7 cellular contexts compared by ENCODE assay signal in the genomic region with DNA sequence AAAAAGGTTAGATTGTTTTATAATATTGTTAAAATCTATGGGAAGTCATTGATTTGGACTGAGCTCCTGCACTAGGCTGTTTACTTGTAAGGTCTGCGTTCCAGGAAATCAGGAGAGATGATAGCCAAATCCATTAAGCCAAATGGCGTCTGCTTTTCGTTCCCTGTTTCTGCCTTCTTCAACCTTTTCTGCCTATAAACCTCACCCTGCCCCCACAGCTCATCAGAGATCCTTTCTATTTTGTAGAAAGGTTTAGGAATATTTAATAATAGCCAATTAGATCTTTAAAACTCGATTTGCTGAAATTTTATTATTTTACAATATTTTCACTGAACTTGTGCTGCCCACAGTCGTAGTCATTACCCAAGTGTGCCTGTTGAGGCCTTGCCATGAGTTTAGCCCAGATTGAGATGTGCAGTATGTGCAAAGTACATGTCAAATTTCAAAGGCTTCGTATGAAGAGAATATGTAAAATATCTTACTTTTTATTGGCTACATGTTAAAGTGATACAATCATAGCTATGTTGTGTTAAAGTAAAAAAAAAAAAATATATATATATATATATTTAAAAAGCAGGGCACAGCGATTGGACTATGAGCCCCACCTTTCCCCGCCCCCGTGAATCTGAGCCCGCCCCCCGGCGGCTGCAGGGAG. TPM values are rescaled to one million over a fixed set of nuclear protein-coding genes. Genes with fewer than 3 reads are reported as not detected.
DNase-seq lines count a peak whose midpoint lies in the region; ATAC-seq, FAIRE-seq and TF ChIP-seq lines count a peak whose summit lies in the region.

No MANE protein-coding gene starts in this region.

- peak overlapping the region; percentile 68 for H3K9ac ChIP-seq in HepG2 (ENCODE audit: insufficient read depth, low read depth, low read length)

- peak; percentile 7 for ATAC-seq in GM18858 (IDR thresholded peaks at IDR 0.05; ENCODE audit: unreplicated experiment)
- peak; percentile 1 for ATAC-seq in HG02870 (IDR thresholded peaks at IDR 0.05; ENCODE audit: unreplicated experiment)
- peak; percentile 5; the same call in 2 of the 3 replicates for ATAC-seq in HepG2

- 2% methylated on average over 12 of the region's 12 CpGs for WGBS in HepG2 (ENCODE audit: low lambda C conversion rate)

- H3K9me3 ChIP-seq in SJSA1 (replicated peaks) (no peaks in the 10 kb centered on the region), HepG2 (ENCODE audit: low read length) (no peaks in the 10 kb centered on the region)

- POLR2A ChIA-PET in HepG2 (lab: Yijun Ruan, JAX): interaction anchor here (0.7 to 2.5 kb wide), 3 partner anchors 47 to 100 kb away, joined by 3 to 9 read pairs (median 3); a partner anchor contains a TSS

- H3K27me3 ChIP-seq in SJSA1 (replicated peaks): no peaks in the 10 kb centered on the region
- H3K27me3 ChIP-seq in HepG2 (ENCODE audit: control insufficient read depth in 1 of 2, insufficient read depth in 2 of 2, low read length in 2 of 2): no peaks in the 10 kb centered on the region; a peak in 1 of 5 replicates

- TF ChIP-seq CTCF in HepG2 (CRISPR knock-in tag; IDR thresholded peaks at IDR 0.05): 0 out of 2 replicates have a peak, but pooled peaks have one; percentile 0

- H3K4me1 ChIP-seq in SJSA1 (replicated peaks) (no peaks in the 10 kb centered on the region; the same call in 1 of the 2 replicates), HepG2 (ENCODE audit: insufficient read depth, low read length) (peaks cover 31% of the 10 kb centered on the region)

- H3K27ac ChIP-seq in SJSA1 (no peak overlapping the region), HepG2 (ENCODE audit: extremely low read length, insufficient read depth, low read length) (peak overlapping the region; percentile 88)

- TF ChIP-seq POLR2A in HepG2 (IDR thresholded peaks at IDR 0.05; ENCODE audit: insufficient read depth in 1 of 2, low read depth in 2 of 2, low read length in 2 of 2): peak in 1 of 2 experiments; percentile 36; a peak in 1 of 4 replicates

- DNase-seq in SJSA1 (ENCODE audit: low read depth in 1 of 2, low spot score in 2 of 2): no peak
- no peak for DNase-seq in HepG2 (ENCODE audit: low spot score)
- no peak for DNase-seq in occipital lobe (lab: John Stamatoyannopoulos, UW)
- DNase-seq in NCI-H2227 treated with DMSO at 0.1 percent for 48 hours (lab: John Stamatoyannopoulos, UW): no peak
- DNase-seq in NCI-H1417 treated with DMSO at 0.1 percent for 48 hours (lab: John Stamatoyannopoulos, UW): no peak

- H3K4me2 ChIP-seq in HepG2 (ENCODE audit: low read depth, low read length): peak overlapping the region; percentile 78

- TF ChIP-seq EP300 in HepG2 (IDR thresholded peaks at IDR 0.05; ENCODE audit: low read depth in 2 of 2, low read length in 2 of 2): no peak
- TF ChIP-seq EP300 in HepG2 (CRISPR knock-in tag; IDR thresholded peaks at IDR 0.05; ENCODE audit: borderline replicate concordance): no peak

- peaks cover 23% of the 10 kb centered on the region for H3K79me2 ChIP-seq in HepG2 (ENCODE audit: insufficient read depth, low read length)

- CTCF ChIA-PET in HepG2 (lab: Yijun Ruan, JAX; ENCODE audit: low intra/inter-chr PET ratio, low total read pairs): no interaction called here

- no peaks in the 10 kb centered on the region for H4K20me1 ChIP-seq in HepG2 (ENCODE audit: insufficient read depth, low read length)

- in situ Hi-C loops in HepG2 (cut with HindIII; ENCODE audit: extremely low pct_ligation_motif_present, low pct_unique_long_range_greater_than_20kb): no loop called here

- H2AFZ ChIP-seq in HepG2 (ENCODE audit: low read length): peak overlapping the region; percentile 98

- H3K4me3 ChIP-seq in SJSA1: peak overlapping the region; percentile 89; the same call in 1 of the 2 replicates
- peak overlapping the region; percentile 18 to 64 (median 61) for H3K4me3 ChIP-seq in HepG2 (replicated peaks in 1 of 3; ENCODE audit: insufficient read depth in 1 of 3, low read depth in 2 of 3, low read length in 3 of 3)

- TF ChIP-seq RAD21 in HepG2 (CRISPR knock-in tag; IDR thresholded peaks at IDR 0.05): no peak

- H3K36me3 ChIP-seq in SJSA1 (peaks cover 25% of the 10 kb centered on the region), HepG2 (replicated peaks in 1 of 2; ENCODE audit: control insufficient read depth in 1 of 2, insufficient read depth in 2 of 2, low read length in 2 of 2) (peaks cover 1 to 5% of the 10 kb centered on the region in 2 experiments; a peak in 1 of 5 replicates)

- intact Hi-C loops in HepG2 (cut with micrococcal nuclease; ENCODE audit: unreplicated experiment): loop anchor here (1.0 to 2.0 kb wide), 2 partner anchors 47 to 209 kb away; a partner anchor contains a TSS

- no peak for FAIRE-seq in HepG2 (lab: Jason Lieb, UNC)

- BruUV-seq in HepG2 (replicated peaks; lab: Mats Ljungman, UMichigan): no TSS peak

RNA-seq across cellular contexts. Expression of a gene that starts 0.4 kb away (rescaled TPM):
- 82.9 and 103 TPM in 2 replicates for total RNA-seq in SJSA1 (2014; rRNA removed; shearing (Covaris generic))
- 122 and 130 TPM in 2 replicates for total RNA-seq in HepG2 (2016; rRNA removed; fragmentation: Illumina TruSeq; extraction: Trizol)
- total RNA-seq in HepG2 (2016; cell fraction: cytosol; rRNA removed; fragmentation: Illumina TruSeq; extraction: Trizol; ENCODE audit: low read depth): 16.6 and 19.1 TPM in 2 replicates
- total RNA-seq in HepG2 (2016; cell fraction: insoluble cytoplasmic fraction; rRNA removed; fragmentation: Illumina TruSeq; extraction: Trizol): 120 and 124 TPM in 2 replicates
- total RNA-seq in HepG2 (2016; cell fraction: membrane; rRNA removed; fragmentation: Illumina TruSeq; extraction: Trizol): 40.8 and 44.8 TPM in 2 replicates
- total RNA-seq in HepG2 (2016; cell fraction: nucleus; rRNA removed; fragmentation: Illumina TruSeq; extraction: Trizol): 73.1 and 86.9 TPM in 2 replicates
- polyA plus RNA-seq in HepG2 (2011; rRNA removed): 26.2 and 28.6 TPM in 2 replicates
- 14.1 and 21.4 TPM in 2 replicates for polyA plus RNA-seq in HepG2 (2011; cell fraction: cytosol; rRNA removed)
- polyA plus RNA-seq in HepG2 (2011; cell fraction: nucleus; rRNA removed): 11.0 and 12.0 TPM in 2 replicates
- polyA plus RNA-seq in HepG2 (2012): 71.9 and 104 TPM in 2 replicates
- 7.5 and 8.6 TPM in 2 replicates for polyA plus RNA-seq in HepG2 (2016; cell fraction: cytosol; fragmentation: Illumina TruSeq; extraction: Trizol; ENCODE audit: low read depth)
- polyA plus RNA-seq in HepG2 (2016; cell fraction: insoluble cytoplasmic fraction; fragmentation: Illumina TruSeq; extraction: Trizol; ENCODE audit: low read depth): 97.9 and 98.9 TPM in 2 replicates
- polyA plus RNA-seq in HepG2 (2016; cell fraction: membrane; fragmentation: Illumina TruSeq; extraction: Trizol; ENCODE audit: low read depth): 17.7 and 22.8 TPM in 2 replicates
- polyA plus RNA-seq in HepG2 (2016; cell fraction: nucleus; fragmentation: Illumina TruSeq; extraction: Trizol; ENCODE audit: insufficient read depth, low read depth): 65.0 and 69.9 TPM in 2 replicates
- polyA minus RNA-seq in HepG2 (2011; rRNA and poly(A)+ RNA removed; ENCODE audit: low replicate concordance): 29.3 and 35.1 TPM in 2 replicates
- polyA minus RNA-seq in HepG2 (2011; cell fraction: cytosol; rRNA and poly(A)+ RNA removed): 32.2 and 35.2 TPM in 2 replicates
- 28.1 and 35.4 TPM in 2 replicates for polyA minus RNA-seq in HepG2 (2011; cell fraction: nucleus; rRNA and poly(A)+ RNA removed)
- 71.4 TPM for total RNA-seq in occipital lobe

RNA-seq across cellular contexts. Expression of a gene that starts 3.9 kb away (rescaled TPM):
- 36.9 and 37.2 TPM in 2 replicates for total RNA-seq in SJSA1 (2014; rRNA removed; shearing (Covaris generic))
- 43.9 and 68.2 TPM in 2 replicates for total RNA-seq in HepG2 (2016; rRNA removed; fragmentation: Illumina TruSeq; extraction: Trizol)
- 3.0 and 3.8 TPM in 2 replicates for total RNA-seq in HepG2 (2016; cell fraction: cytosol; rRNA removed; fragmentation: Illumina TruSeq; extraction: Trizol; ENCODE audit: low read depth)
- 47.2 and 72.9 TPM in 2 replicates for total RNA-seq in HepG2 (2016; cell fraction: insoluble cytoplasmic fraction; rRNA removed; fragmentation: Illumina TruSeq; extraction: Trizol)
- 9.4 and 9.7 TPM in 2 replicates for total RNA-seq in HepG2 (2016; cell fraction: membrane; rRNA removed; fragmentation: Illumina TruSeq; extraction: Trizol)
- 18.9 and 25.7 TPM in 2 replicates for total RNA-seq in HepG2 (2016; cell fraction: nucleus; rRNA removed; fragmentation: Illumina TruSeq; extraction: Trizol)
- polyA plus RNA-seq in HepG2 (2011; rRNA removed): 33.6 and 35.2 TPM in 2 replicates
- polyA plus RNA-seq in HepG2 (2011; cell fraction: cytosol; rRNA removed): 31.2 and 36.5 TPM in 2 replicates
- 18.6 and 24.9 TPM in 2 replicates for polyA plus RNA-seq in HepG2 (2011; cell fraction: nucleus; rRNA removed)
- polyA plus RNA-seq in HepG2 (2012): 30.1 and 35.4 TPM in 2 replicates
- 2.6 and 2.8 TPM in 2 replicates for polyA plus RNA-seq in HepG2 (2016; cell fraction: cytosol; fragmentation: Illumina TruSeq; extraction: Trizol; ENCODE audit: low read depth)
- polyA plus RNA-seq in HepG2 (2016; cell fraction: insoluble cytoplasmic fraction; fragmentation: Illumina TruSeq; extraction: Trizol; ENCODE audit: low read depth): 54.0 and 55.4 TPM in 2 replicates
- polyA plus RNA-seq in HepG2 (2016; cell fraction: membrane; fragmentation: Illumina TruSeq; extraction: Trizol; ENCODE audit: low read depth): 5.5 and 6.0 TPM in 2 replicates
- polyA plus RNA-seq in HepG2 (2016; cell fraction: nucleus; fragmentation: Illumina TruSeq; extraction: Trizol; ENCODE audit: insufficient read depth, low read depth): 25.9 and 26.4 TPM in 2 replicates
- polyA minus RNA-seq in HepG2 (2011; rRNA and poly(A)+ RNA removed; ENCODE audit: low replicate concordance): 46.2 and 61.6 TPM in 2 replicates
- polyA minus RNA-seq in HepG2 (2011; cell fraction: cytosol; rRNA and poly(A)+ RNA removed): 18.2 and 19.6 TPM in 2 replicates
- polyA minus RNA-seq in HepG2 (2011; cell fraction: nucleus; rRNA and poly(A)+ RNA removed): 27.4 and 37.3 TPM in 2 replicates
- total RNA-seq in occipital lobe: 23.2 TPM

RNA-seq across cellular contexts. Expression of a gene that starts 47.2 kb away (rescaled TPM):
- 46.5 and 54.5 TPM in 2 replicates for total RNA-seq in SJSA1 (2014; rRNA removed; shearing (Covaris generic))
- total RNA-seq in HepG2 (2016; rRNA removed; fragmentation: Illumina TruSeq; extraction: Trizol): 124 and 194 TPM in 2 replicates
- 16.7 and 18.1 TPM in 2 replicates for total RNA-seq in HepG2 (2016; cell fraction: cytosol; rRNA removed; fragmentation: Illumina TruSeq; extraction: Trizol; ENCODE audit: low read depth)
- total RNA-seq in HepG2 (2016; cell fraction: insoluble cytoplasmic fraction; rRNA removed; fragmentation: Illumina TruSeq; extraction: Trizol): 119 and 184 TPM in 2 replicates
- 23.3 and 32.3 TPM in 2 replicates for total RNA-seq in HepG2 (2016; cell fraction: membrane; rRNA removed; fragmentation: Illumina TruSeq; extraction: Trizol)
- 87.3 and 93.5 TPM in 2 replicates for total RNA-seq in HepG2 (2016; cell fraction: nucleus; rRNA removed; fragmentation: Illumina TruSeq; extraction: Trizol)
- 67.5 and 86.1 TPM in 2 replicates for polyA plus RNA-seq in HepG2 (2011; rRNA removed)
- polyA plus RNA-seq in HepG2 (2011; cell fraction: cytosol; rRNA removed): 20.0 and 26.9 TPM in 2 replicates
- 13.1 and 18.8 TPM in 2 replicates for polyA plus RNA-seq in HepG2 (2011; cell fraction: nucleus; rRNA removed)
- 70.1 and 74.9 TPM in 2 replicates for polyA plus RNA-seq in HepG2 (2012)
- polyA plus RNA-seq in HepG2 (2016; cell fraction: cytosol; fragmentation: Illumina TruSeq; extraction: Trizol; ENCODE audit: low read depth): 4.8 and 6.3 TPM in 2 replicates
- 140 and 143 TPM in 2 replicates for polyA plus RNA-seq in HepG2 (2016; cell fraction: insoluble cytoplasmic fraction; fragmentation: Illumina TruSeq; extraction: Trizol; ENCODE audit: low read depth)
- polyA plus RNA-seq in HepG2 (2016; cell fraction: membrane; fragmentation: Illumina TruSeq; extraction: Trizol; ENCODE audit: low read depth): 13.9 and 18.0 TPM in 2 replicates
- 83.9 and 84.1 TPM in 2 replicates for polyA plus RNA-seq in HepG2 (2016; cell fraction: nucleus; fragmentation: Illumina TruSeq; extraction: Trizol; ENCODE audit: insufficient read depth, low read depth)
- polyA minus RNA-seq in HepG2 (2011; rRNA and poly(A)+ RNA removed; ENCODE audit: low replicate concordance): 61.0 and 121 TPM in 2 replicates
- polyA minus RNA-seq in HepG2 (2011; cell fraction: cytosol; rRNA and poly(A)+ RNA removed): 68.1 and 86.3 TPM in 2 replicates
- polyA minus RNA-seq in HepG2 (2011; cell fraction: nucleus; rRNA and poly(A)+ RNA removed): 60.3 and 73.6 TPM in 2 replicates
- total RNA-seq in occipital lobe: 174 TPM
